9 cellular contexts compared by ENCODE assay signal in genomic region chr12:93783827-93784226, GRCh38.
A peak's percentile ranks its signal among the peaks of the same experiment; 100 is the strongest.
DNase-seq lines count a peak whose midpoint lies in the region; ATAC-seq, FAIRE-seq and TF ChIP-seq lines count a peak whose summit lies in the region.
"Had no signal": no experiment of that assay in that cellular context is flagged by ENCODE, and none has a peak within 500 bp of the region (broad histone marks: within the 10 kb centered on the region; RNA-seq: fewer than 3 reads in every experiment).

No MANE protein-coding gene starts in this region.

- 72 to 75% methylated on average over 8 to 9 of the region's 9 CpGs for WGBS in esophagus squamous epithelium, 2 donors

- no peaks in the 10 kb centered on the region for H3K9me3 ChIP-seq in esophagus squamous epithelium

- no peaks in the 10 kb centered on the region for H3K27me3 ChIP-seq in esophagus squamous epithelium

- H3K4me1 ChIP-seq in esophagus squamous epithelium = peaks cover 14 to 30% (median 20%) of the 10 kb centered on the region in 3 donors

- intact Hi-C loops in esophagus squamous epithelium (cut with DNase I) = no loop called here

- TF ChIP-seq POLR2A in esophagus squamous epithelium (IDR thresholded peaks at IDR 0.05) (no peak), GM18505 (IDR thresholded peaks at IDR 0.05; ENCODE audit: borderline replicate concordance, extremely low read depth, insufficient read depth, insufficient read length) (no peak)

- H3K4me3 ChIP-seq in esophagus squamous epithelium (no peak overlapping the region), skin epidermis (no peak overlapping the region)
- H3K4me3 ChIP-seq: SK-N-MC had no signal

- ATAC-seq in GM18505 (IDR thresholded peaks at IDR 0.05; ENCODE audit: unreplicated experiment) (no peak), GM21528 (IDR thresholded peaks at IDR 0.05; ENCODE audit: low FRiP score, unreplicated experiment) (no peak)

- FAIRE-seq in D721Med (lab: Jason Lieb, UNC) = peak; percentile 25

- DNase-seq in D721Med (ENCODE audit: insufficient read length, low spot score) (no peak), esophagus squamous epithelium (lab: John Stamatoyannopoulos, UW) (no peak), anterior cingulate cortex (lab: John Stamatoyannopoulos, UW) (no peak)
- peak; percentile 49 for DNase-seq in activated CD4-positive, alpha-beta T cell treated with anti-CD3 and anti-CD28 coated beads, Interleukin-2, amount 50 U/mL, for 1 hour
- no peak for DNase-seq in effector CD8-positive, alpha-beta T cell (lab: John Stamatoyannopoulos, UW)

- TF ChIP-seq CTCF in D721Med (IDR thresholded peaks at IDR 0.05; ENCODE audit: insufficient read depth, missing control alignments) = no peak
- TF ChIP-seq CTCF in esophagus squamous epithelium (IDR thresholded peaks at IDR 0.05) = no peak

- H3K36me3 ChIP-seq in esophagus squamous epithelium = no peaks in the 10 kb centered on the region

- H3K27ac ChIP-seq in esophagus squamous epithelium = peak overlapping the region; percentile 44 to 85 (median 69)
- H3K27ac ChIP-seq in skin epidermis = peak overlapping the region in 13 of 21 experiments; percentile 4 to 87 (median 69)
